Comparison of ENCODE assay signal across 8 cellular contexts in genomic region chr13:67238277-67238859, GRCh38. TPM values are rescaled to one million over a fixed set of nuclear protein-coding genes. Genes with fewer than 3 reads are reported as not detected.
DNase-seq lines count a peak whose midpoint lies in the region; ATAC-seq and TF ChIP-seq lines count a peak whose summit lies in the region.

No MANE protein-coding gene starts in this region.

- no peak overlapping the region for H3K27ac ChIP-seq in esophagus muscularis mucosa (replicated peaks in 1 of 4)
- no peak overlapping the region for H3K27ac ChIP-seq in sigmoid colon

- intact Hi-C loops in esophagus muscularis mucosa (cut with DNase I) (no loop called here), sigmoid colon (cut with DNase I) (no loop called here)

- TF ChIP-seq EP300 in esophagus muscularis mucosa (IDR thresholded peaks at IDR 0.05) = no peak
- no peak for TF ChIP-seq EP300 in sigmoid colon (IDR thresholded peaks at IDR 0.05)

- peak; percentile 75 to 87 (median 81) for TF ChIP-seq CTCF in esophagus muscularis mucosa (IDR thresholded peaks at IDR 0.05)
- TF ChIP-seq CTCF in sigmoid colon (IDR thresholded peaks at IDR 0.05) = peak in 3 of 4 experiments; percentile 55 to 77 (median 58)

- H3K9me3 ChIP-seq in esophagus muscularis mucosa = no peaks in the 10 kb centered on the region
- no peaks in the 10 kb centered on the region for H3K9me3 ChIP-seq in sigmoid colon

- H3K4me1 ChIP-seq in esophagus muscularis mucosa = peaks cover 0 to 33% (median 17%) of the 10 kb centered on the region in 4 donors
- no peaks in the 10 kb centered on the region for H3K4me1 ChIP-seq in sigmoid colon

- H3K27me3 ChIP-seq in esophagus muscularis mucosa (no peaks in the 10 kb centered on the region), sigmoid colon (no peaks in the 10 kb centered on the region)

- peak; percentile 78 for ATAC-seq in GM18508 (IDR thresholded peaks at IDR 0.05; ENCODE audit: insufficient read depth, unreplicated experiment)
- peak; percentile 82 for ATAC-seq in HG03135 (IDR thresholded peaks at IDR 0.05; ENCODE audit: unreplicated experiment)
- no peak for ATAC-seq in HG02870 (IDR thresholded peaks at IDR 0.05; ENCODE audit: unreplicated experiment)

- TF ChIP-seq POLR2A in esophagus muscularis mucosa (IDR thresholded peaks at IDR 0.05; ENCODE audit: low read depth) = no peak
- no peak for TF ChIP-seq POLR2A in sigmoid colon (IDR thresholded peaks at IDR 0.05)

- in situ Hi-C loops in ACHN (cut with HindIII; ENCODE audit: low pct_ligation_motif_present, low pct_unique_long_range_greater_than_20kb, low sequenced_read_pairs) = no loop called here

- H3K36me3 ChIP-seq in esophagus muscularis mucosa (no peaks in the 10 kb centered on the region), sigmoid colon (no peaks in the 10 kb centered on the region)

- H3K4me3 ChIP-seq in esophagus muscularis mucosa = no peak overlapping the region
- no peak overlapping the region for H3K4me3 ChIP-seq in sigmoid colon

- DNase-seq in ACHN = peak; percentile 45
- DNase-seq in OCI-M1 (lab: John Stamatoyannopoulos, UW) = peak; percentile 72
- DNase-seq in esophagus muscularis mucosa (ENCODE audit: extremely low spot score) = no peak
- DNase-seq in sigmoid colon = no peak
- no peak for DNase-seq in C1 segment of cervical spinal cord (lab: John Stamatoyannopoulos, UW)

RNA-seq across cellular contexts. Expression of gene PCDH9, which starts 8.2 kb away (rescaled TPM):
- 10 to 100 TPM; 33.8 to 81.8 (median 49.1) TPM for total RNA-seq in esophagus muscularis mucosa
- 10 to 100 TPM in 3 of 4 donors, 1 to 10 TPM in 1; 6.0 to 15.7 (median 11.4) TPM for total RNA-seq in sigmoid colon
- polyA plus RNA-seq in sigmoid colon = 1 to 10 TPM in 1 of 3 donors, under 1 TPM in 1, not detected in 1; under 0.01 to 1.1 TPM

Comparison
In these comparisons a context has a peak if more than half of its experiments do, and no peak if none do; other contexts are left out.
1. DNase-seq: peak in ACHN (single experiment) and OCI-M1 (single experiment); none in esophagus muscularis mucosa (single experiment), sigmoid colon (single experiment) and C1 segment of cervical spinal cord (0 of 14).